ENCODE assay signal across 27 cellular contexts in the genomic region with DNA sequence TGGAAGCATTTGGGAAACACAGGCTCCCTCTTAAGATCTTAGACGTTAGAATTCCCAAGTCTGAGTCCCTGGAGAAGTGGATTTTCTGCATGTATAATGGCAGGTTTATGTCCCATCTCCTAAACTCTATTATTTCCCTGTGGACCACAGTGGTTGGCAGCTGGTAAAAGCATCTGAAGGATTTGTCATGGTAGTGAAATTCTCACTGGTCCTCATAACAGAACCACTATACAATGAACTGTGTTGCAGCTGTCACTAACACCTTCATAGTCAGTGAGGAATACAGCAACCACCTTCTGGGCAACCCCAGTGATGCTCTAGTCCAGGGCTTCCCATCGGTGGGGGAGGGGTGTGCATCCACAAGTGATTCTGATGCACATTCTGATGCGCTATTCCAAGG.
"Had no signal": no experiment of that assay in that cellular context is flagged by ENCODE, and none has a peak within 500 bp of the region (broad histone marks: within the 10 kb centered on the region; RNA-seq: fewer than 3 reads in every experiment).

No MANE protein-coding gene starts in this region.

- H3K27me3 Mint-ChIP-seq: activated CD4-positive, alpha-beta T cell treated with anti-CD3 and anti-CD28 coated beads, Interleukin-2, amount 10 ng/mL, durations not matched to agents 24 days and 14 days; activated naive CD4-positive, alpha-beta T cell treated with anti-CD3 and anti-CD28 coated beads, Interleukin-2, amount 10 ng/mL, durations not matched to agents 7 days and 5 days; activated naive CD8-positive, alpha-beta T cell; activated naive CD8-positive, alpha-beta T cell treated with anti-CD3 and anti-CD28 coated beads, Interleukin-2, amount 50 U/mL, for 24 hours; activated T-cell treated with anti-CD3 and anti-CD28 coated beads, Interleukin-2, amount 50 U/mL, for 24 hours had no signal

- H3K4me1 Mint-ChIP-seq: activated CD4-positive, alpha-beta T cell treated with anti-CD3 and anti-CD28 coated beads, Interleukin-2, amount 10 ng/mL, durations not matched to agents 24 days and 14 days; activated naive CD4-positive, alpha-beta T cell treated with anti-CD3 and anti-CD28 coated beads, Interleukin-2, amount 10 ng/mL, durations not matched to agents 7 days and 5 days; activated naive CD8-positive, alpha-beta T cell treated with anti-CD3 and anti-CD28 coated beads, Interleukin-2, amount 50 U/mL, for 24 hours had no signal

- DNase-seq: activated CD4-positive, alpha-beta T cell treated with anti-CD3 and anti-CD28 coated beads, Interleukin-2, amount 10 ng/mL, durations not matched to agents 24 days and 14 days; activated CD4-positive, alpha-beta T cell treated with anti-CD3 and anti-CD28 coated beads, Interleukin-2, amount 50 U/mL, for 4 hours; activated CD4-positive, CD25-positive, alpha-beta regulatory T cell; activated CD8-positive, alpha-beta T cell treated with anti-CD3 and anti-CD28 coated beads, Interleukin-2, amount 10 ng/mL, durations not matched to agents 7 days and 5 days; activated naive CD4-positive, alpha-beta T cell treated with anti-CD3 and anti-CD28 coated beads, Interleukin-2, amount 10 ng/mL, durations not matched to agents 7 days and 5 days; activated naive CD8-positive, alpha-beta T cell treated with anti-CD3 and anti-CD28 coated beads, Interleukin-2, amount 50 U/mL, for 24 hours; activated T-cell treated with anti-CD3 and anti-CD28 coated beads, Interleukin-2, amount 50 U/mL, for 24 hours; anterior cingulate cortex; caudate nucleus; cerebellar nuclear complex; Kasumi-1; KBM-7; MM.1S; MV-4-11; NCI-H1092; NCI-H1436 treated with DMSO at 0.1 percent for 48 hours; NCI-H1694 treated with DMSO at 0.1 percent for 48 hours; NCI-H2029; NCI-H2171 treated with DMSO at 0.1 percent for 48 hours; NCI-H524 treated with DMSO at 0.1 percent for 48 hours; PC-9; Right ventricle myocardium superior; T1000; WERI-Rb-1 had no signal

- H3K4me3 ChIP-seq: PC-9, SK-N-MC had no signal

- H3K9me3 Mint-ChIP-seq: activated CD4-positive, alpha-beta T cell treated with anti-CD3 and anti-CD28 coated beads, Interleukin-2, amount 10 ng/mL, durations not matched to agents 24 days and 14 days; activated naive CD4-positive, alpha-beta T cell treated with anti-CD3 and anti-CD28 coated beads, Interleukin-2, amount 10 ng/mL, durations not matched to agents 7 days and 5 days; activated naive CD8-positive, alpha-beta T cell treated with anti-CD3 and anti-CD28 coated beads, Interleukin-2, amount 50 U/mL, for 24 hours; activated T-cell treated with anti-CD3 and anti-CD28 coated beads, Interleukin-2, amount 50 U/mL, for 24 hours had no signal

- H3K27ac Mint-ChIP-seq: activated CD4-positive, alpha-beta T cell treated with anti-CD3 and anti-CD28 coated beads, Interleukin-2, amount 10 ng/mL, durations not matched to agents 24 days and 14 days; activated CD8-positive, alpha-beta T cell treated with anti-CD3 and anti-CD28 coated beads, Interleukin-2, amount 10 ng/mL, durations not matched to agents 7 days and 5 days; activated naive CD4-positive, alpha-beta T cell treated with anti-CD3 and anti-CD28 coated beads, Interleukin-2, amount 10 ng/mL, durations not matched to agents 7 days and 5 days; activated naive CD8-positive, alpha-beta T cell; activated naive CD8-positive, alpha-beta T cell treated with anti-CD3 and anti-CD28 coated beads, Interleukin-2, amount 50 U/mL, for 24 hours; activated T-cell treated with anti-CD3 and anti-CD28 coated beads, Interleukin-2, amount 50 U/mL, for 24 hours had no signal

- H3K36me3 ChIP-seq: WERI-Rb-1 had no signal

- H3K36me3 Mint-ChIP-seq: activated naive CD4-positive, alpha-beta T cell treated with anti-CD3 and anti-CD28 coated beads, Interleukin-2, amount 10 ng/mL, durations not matched to agents 7 days and 5 days; brain had no signal

- H3K4me3 Mint-ChIP-seq: activated CD4-positive, alpha-beta T cell treated with anti-CD3 and anti-CD28 coated beads, Interleukin-2, amount 10 ng/mL, durations not matched to agents 24 days and 14 days; activated CD8-positive, alpha-beta T cell treated with anti-CD3 and anti-CD28 coated beads, Interleukin-2, amount 10 ng/mL, durations not matched to agents 7 days and 5 days; activated naive CD4-positive, alpha-beta T cell treated with anti-CD3 and anti-CD28 coated beads, Interleukin-2, amount 10 ng/mL, durations not matched to agents 7 days and 5 days; activated naive CD8-positive, alpha-beta T cell; activated naive CD8-positive, alpha-beta T cell treated with anti-CD3 and anti-CD28 coated beads, Interleukin-2, amount 50 U/mL, for 24 hours; activated T-cell treated with anti-CD3 and anti-CD28 coated beads, Interleukin-2, amount 50 U/mL, for 24 hours; brain had no signal

- H2AFZ ChIP-seq: PC-9 had no signal

- H3K27ac ChIP-seq: PC-9, SK-N-MC, WERI-Rb-1 had no signal

- H3K4me2 ChIP-seq: PC-9 had no signal
